In the genomic region with DNA sequence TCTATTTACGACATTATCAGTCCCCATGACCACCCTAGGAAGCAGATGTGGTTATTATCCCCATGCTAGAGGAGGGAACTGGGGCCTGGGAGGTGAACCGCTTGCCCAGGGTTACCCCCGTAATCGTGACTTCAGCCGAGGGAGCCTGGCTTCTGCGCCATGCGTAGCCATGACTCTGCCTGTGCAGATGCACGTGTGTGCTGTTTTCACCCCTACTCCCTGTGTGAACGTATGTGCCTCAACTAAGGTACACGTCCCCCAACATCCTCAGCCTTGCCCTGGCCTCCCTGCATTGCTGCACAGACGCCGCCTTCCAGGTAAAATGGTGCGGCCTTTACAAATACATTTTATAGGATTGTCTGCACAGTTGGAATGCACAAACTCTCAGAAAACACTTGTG, we compare ENCODE assay signal across 23 cellular contexts.
"Had no signal": no experiment of that assay in that cellular context is flagged by ENCODE, and none has a peak within 500 bp of the region (broad histone marks: within the 10 kb centered on the region; RNA-seq: fewer than 3 reads in every experiment).

No MANE protein-coding gene starts in this region.

- DNase-seq: activated B cell treated with CpG ODN at 0.5 μM for 24 hours; activated CD4-positive, alpha-beta T cell treated with anti-CD3 and anti-CD28 coated beads for 48 hours; activated CD4-positive, alpha-beta T cell treated with anti-CD3 and anti-CD28 coated beads, Interleukin-2, amount 50 U/mL, for 1 hour; activated CD4-positive, alpha-beta T cell treated with anti-CD3 and anti-CD28 coated beads, Interleukin-2, amount 50 U/mL, for 48 hours; activated gamma-delta T cell; activated naive CD4-positive, alpha-beta T cell; activated naive CD4-positive, alpha-beta T cell treated with anti-CD3 and anti-CD28 coated beads, Interleukin-2, amount 10 ng/mL, durations not matched to agents 7 days and 5 days; activated naive CD8-positive, alpha-beta T cell treated with anti-CD3 and anti-CD28 coated beads, Interleukin-2, amount 10 ng/mL, durations not matched to agents 7 days and 5 days; activated T-cell treated with anti-CD3 and anti-CD28 coated beads, Interleukin-2, amount 50 U/mL, for 4 hours; central memory CD4-positive, alpha-beta T cell; cerebellar nuclear complex; colonic mucosa; effector CD8-positive, alpha-beta T cell; esophagus squamous epithelium; foreskin melanocyte; T-helper 1 cell; T-helper 17 cell; T1000; WERI-Rb-1 had no signal

- H3K27ac Mint-ChIP-seq: activated B cell treated with CpG ODN at 0.5 μM for 24 hours; activated naive CD4-positive, alpha-beta T cell treated with anti-CD3 and anti-CD28 coated beads, Interleukin-2, amount 10 ng/mL, durations not matched to agents 7 days and 5 days; activated naive CD4-positive, alpha-beta T cell treated with anti-CD3 and anti-CD28 coated beads, Interleukin-2, amount 50 U/mL, for 72 hours; activated naive CD8-positive, alpha-beta T cell treated with anti-CD3 and anti-CD28 coated beads, Interleukin-2, amount 10 ng/mL, durations not matched to agents 7 days and 5 days; activated T-helper 17 cell treated with anti-CD3 and anti-CD28 coated beads, Interleukin-2, amount 50 U/mL, for 72 hours; brain; T-helper 17 cell; T-helper 2 cell treated with Interferon-gamma antibody and Interleukin-4, amounts not matched to agents 5 μg/mL and 100 μg/mL, for 36 hours had no signal

- H3K27me3 Mint-ChIP-seq: activated B cell treated with CpG ODN at 0.5 μM for 24 hours; activated naive CD4-positive, alpha-beta T cell treated with anti-CD3 and anti-CD28 coated beads, Interleukin-2, amount 10 ng/mL, durations not matched to agents 7 days and 5 days; activated naive CD8-positive, alpha-beta T cell treated with anti-CD3 and anti-CD28 coated beads, Interleukin-2, amount 10 ng/mL, durations not matched to agents 7 days and 5 days; activated T-helper 17 cell treated with anti-CD3 and anti-CD28 coated beads, Interleukin-2, amount 50 U/mL, for 72 hours; brain; T-helper 17 cell had no signal

- H3K4me1 Mint-ChIP-seq: activated B cell treated with CpG ODN at 0.5 μM for 24 hours; activated naive CD4-positive, alpha-beta T cell treated with anti-CD3 and anti-CD28 coated beads, Interleukin-2, amount 10 ng/mL, durations not matched to agents 7 days and 5 days; activated naive CD8-positive, alpha-beta T cell treated with anti-CD3 and anti-CD28 coated beads, Interleukin-2, amount 10 ng/mL, durations not matched to agents 7 days and 5 days; activated T-helper 17 cell treated with anti-CD3 and anti-CD28 coated beads, Interleukin-2, amount 50 U/mL, for 72 hours had no signal

- H3K4me3 Mint-ChIP-seq: activated B cell treated with CpG ODN at 0.5 μM for 24 hours; activated naive CD4-positive, alpha-beta T cell treated with anti-CD3 and anti-CD28 coated beads, Interleukin-2, amount 10 ng/mL, durations not matched to agents 7 days and 5 days; activated naive CD8-positive, alpha-beta T cell treated with anti-CD3 and anti-CD28 coated beads, Interleukin-2, amount 10 ng/mL, durations not matched to agents 7 days and 5 days; activated T-cell treated with anti-CD3 and anti-CD28 coated beads, Interleukin-2, amount 50 U/mL, for 4 hours; activated T-helper 17 cell treated with anti-CD3 and anti-CD28 coated beads, Interleukin-2, amount 50 U/mL, for 72 hours; brain; T-helper 17 cell; T-helper 2 cell treated with Interferon-gamma antibody and Interleukin-4, amounts not matched to agents 5 μg/mL and 100 μg/mL, for 36 hours had no signal

- H3K9me3 Mint-ChIP-seq: activated B cell treated with CpG ODN at 0.5 μM for 24 hours; activated naive CD4-positive, alpha-beta T cell treated with anti-CD3 and anti-CD28 coated beads, Interleukin-2, amount 10 ng/mL, durations not matched to agents 7 days and 5 days; activated naive CD4-positive, alpha-beta T cell treated with anti-CD3 and anti-CD28 coated beads, Interleukin-2, amount 50 U/mL, for 72 hours; activated naive CD8-positive, alpha-beta T cell treated with anti-CD3 and anti-CD28 coated beads, Interleukin-2, amount 10 ng/mL, durations not matched to agents 7 days and 5 days; activated T-cell treated with anti-CD3 and anti-CD28 coated beads, Interleukin-2, amount 50 U/mL, for 4 hours; activated T-helper 17 cell treated with anti-CD3 and anti-CD28 coated beads, Interleukin-2, amount 50 U/mL, for 72 hours; brain; T-helper 2 cell treated with Interferon-gamma antibody and Interleukin-4, amounts not matched to agents 5 μg/mL and 100 μg/mL, for 36 hours had no signal
